13 cellular contexts compared by ENCODE assay signal in genomic region chr4:182243204-182243603, GRCh38. TPM values are rescaled to one million over a fixed set of nuclear protein-coding genes. Genes with fewer than 3 reads are reported as not detected.
DNase-seq lines count a peak whose midpoint lies in the region; ATAC-seq, FAIRE-seq and TF ChIP-seq lines count a peak whose summit lies in the region.
"Not testable (repeated sequence)": the region's sequence is repeated elsewhere in the genome, so short reads cannot be mapped to it uniquely, and the experiment has no call there.
"Had no signal": no experiment of that assay in that cellular context is flagged by ENCODE, and none has a peak within 500 bp of the region (broad histone marks: within the 10 kb centered on the region; RNA-seq: fewer than 3 reads in every experiment).

TENM3 (plus strand) TSS chr4:182243402; CDS start chr4:182324021, 80,619 bp downstream.

- H3K4me3 ChIP-seq in A549; SJCRH30; mesodermal cell (ENCODE audit: extremely low read depth, insufficient read depth, low read length, poor library complexity, severe bottlenecking); testis: not testable (repeated sequence)

- TF ChIP-seq CTCF in A549 (IDR thresholded peaks at IDR 0.05); HFFc6 (IDR thresholded peaks at IDR 0.05); chondrocyte (IDR thresholded peaks at IDR 0.05); progenitor cell of endocrine pancreas (IDR thresholded peaks at IDR 0.05; ENCODE audit: unreplicated experiment); testis (IDR thresholded peaks at IDR 0.05): not testable (repeated sequence)

- FAIRE-seq in A549 (lab: Jason Lieb, UNC), result not testable (repeated sequence)

- intact Hi-C loops in testis (cut with DNase I; ENCODE audit: low total_unique reads), result not testable (repeated sequence)

- H3K4me1 ChIP-seq in A549 (peaks cover 33% of the 10 kb centered on the region), mesodermal cell (ENCODE audit: control insufficient read depth, insufficient read depth, low read length, poor library complexity, severe bottlenecking) (peaks cover 68% of the 10 kb centered on the region)
- not testable (repeated sequence) for H3K4me1 ChIP-seq in SJCRH30, testis

- not testable (repeated sequence) for H3K4me2 ChIP-seq in A549

- CTCF ChIA-PET in A549 (lab: Yijun Ruan, JAX), result not testable (repeated sequence)

- TF ChIP-seq POLR2A in A549 (IDR thresholded peaks at IDR 0.05; ENCODE audit: low read length); testis (IDR thresholded peaks at IDR 0.05): not testable (repeated sequence)

- 85% methylated on average over 8 of the region's 8 CpGs for WGBS in A549 (ENCODE audit: missing lambda C conversion rate)
- 83 to 88% methylated on average over 7 to 8 of the region's 8 CpGs for WGBS in mesodermal cell (ENCODE audit: insufficient coverage in 2 of 2), 2 experiments
- WGBS in testis, 2 donors, result 88 to 93% methylated on average over 8 of the region's 8 CpGs

- H3K27ac ChIP-seq in A549, result peak within 1 kb of the TSS; percentile 35 to 91; a peak in 4 of 6 replicates
- not testable (repeated sequence) for H3K27ac ChIP-seq in SJCRH30, testis
- peak within 1 kb of the TSS; percentile 71 for H3K27ac ChIP-seq in mesodermal cell (ENCODE audit: low read depth, low read length, severe bottlenecking)

- peaks cover 68% of the 10 kb centered on the region for H3K4me1 Mint-ChIP-seq in HFFc6 (ENCODE audit: low read depth)
- peaks cover 63% of the 10 kb centered on the region for H3K4me1 Mint-ChIP-seq in chondrocyte (ENCODE audit: low read depth)
- H3K4me1 Mint-ChIP-seq in progenitor cell of endocrine pancreas (ENCODE audit: low read depth), result not testable (repeated sequence)

- peak within 1 kb of the TSS; percentile 61 for H3K4me3 Mint-ChIP-seq in HFFc6
- H3K4me3 Mint-ChIP-seq in chondrocyte (ENCODE audit: unreplicated experiment); progenitor cell of endocrine pancreas (ENCODE audit: low read depth): not testable (repeated sequence)

- not testable (repeated sequence) for H3K9me3 Mint-ChIP-seq in HFFc6; chondrocyte (ENCODE audit: low read depth); progenitor cell of endocrine pancreas (ENCODE audit: low read depth)

- not testable (repeated sequence) for H3K9me3 ChIP-seq in A549; SJCRH30 (replicated peaks); mesodermal cell (ENCODE audit: control insufficient read depth, low read length); testis

- peak within 1 kb of the TSS; percentile 79 for H3K27ac Mint-ChIP-seq in HFFc6
- not testable (repeated sequence) for H3K27ac Mint-ChIP-seq in chondrocyte (ENCODE audit: unreplicated experiment); progenitor cell of endocrine pancreas

- not testable (repeated sequence) for TF ChIP-seq RAD21 in A549 (conservative IDR thresholded peaks at IDR 0.05 in 1 of 2, IDR thresholded peaks at IDR 0.05 in 1 of 2)

- not testable (repeated sequence) for ATAC-seq in A549

- DNase-seq in A549 (ENCODE audit: low read depth in 1 of 2, low spot score in 1 of 2); HFFc6; SJCRH30; chondrocyte (ENCODE audit: low spot score); glomerular endothelial cell (ENCODE audit: extremely low read depth, low read depth, low spot score); progenitor cell of endocrine pancreas (ENCODE audit: low spot score, unreplicated experiment); testis: not testable (repeated sequence)

- peaks cover 12% of the 10 kb centered on the region for H3K36me3 Mint-ChIP-seq in HFFc6 (ENCODE audit: low read depth)
- H3K36me3 Mint-ChIP-seq in chondrocyte (ENCODE audit: low read depth); progenitor cell of endocrine pancreas (ENCODE audit: insufficient read depth): not testable (repeated sequence)

- POLR2A ChIA-PET in A549 (lab: Yijun Ruan, JAX), result not testable (repeated sequence)

- not testable (repeated sequence) for TF ChIP-seq EP300 in A549 (IDR thresholded peaks at IDR 0.05)

- H3K27me3 ChIP-seq in SJCRH30, testis: not testable (repeated sequence)

- not testable (repeated sequence) for H3K36me3 ChIP-seq in SJCRH30; mesodermal cell (ENCODE audit: control insufficient read depth, insufficient read depth, low read length); testis (ENCODE audit: low read depth, missing control alignments)

- H3K27me3 Mint-ChIP-seq in HFFc6 (ENCODE audit: insufficient read depth); chondrocyte (ENCODE audit: low read depth): not testable (repeated sequence)
- H3K27me3 Mint-ChIP-seq in progenitor cell of endocrine pancreas, result peaks cover 36% of the 10 kb centered on the region

TF ChIP-seq in A549, 52 proteins besides CTCF, POLR2A, EP300 and RAD21:
- peak; percentile 36 for TF ChIP-seq MAFK (IDR thresholded peaks at IDR 0.05; ENCODE audit: partially characterized antibody)

RNA-seq across cellular contexts. Expression of gene TENM3, which starts in this region (rescaled TPM):
- polyA plus RNA-seq in A549 (2011; rRNA removed) (2.4 and 2.6 TPM in 2 replicates), A549 (2017; fragmentation: RNase III; extraction: RNeasy Plus Mini Kit Qiagen cat#74134 plus additional on column Dnase treatment) (4.8 to 7.3 TPM (median 5.7 TPM) in 3 replicates), testis (ENCODE audit: insufficient read depth, low read depth, low replicate concordance) (10.9 TPM)
- polyA plus RNA-seq in A549 (2012; cell fraction: cytosol; rRNA removed), result 0.28 and 0.36 TPM in 2 replicates
- polyA plus RNA-seq in A549 (2012; cell fraction: nucleus; rRNA removed), result 1.2 and 1.7 TPM in 2 replicates
- 8.3 and 9.1 TPM in 2 replicates for polyA minus RNA-seq in A549 (2011; rRNA and poly(A)+ RNA removed)
- total RNA-seq in HFFc6 (2021; fragmentation: NEBNext Ultra II Directional; extraction: Animal tissue kit (Norgen Biotek cat#: 25700)), result 10 to 100 TPM; 31.1 to 52.1 (median 42.0) TPM
- total RNA-seq in SJCRH30 (2014; rRNA removed; shearing (Covaris generic)), result 57.4 and 58.5 TPM in 2 replicates
- total RNA-seq in chondrocyte (87.0 to 135 TPM (median 87.6 TPM) in 3 replicates), glomerular endothelial cell (12.5 and 40.3 TPM in 2 replicates), progenitor cell of endocrine pancreas (40.4 and 51.9 TPM in 2 replicates), testis (10 to 100 TPM; 42.2 to 42.7 TPM)
- polyA plus RNA-seq in mesodermal cell (2013, experiment 1 of 2), result 75.8 TPM
- polyA plus RNA-seq in mesodermal cell (2013, experiment 2 of 2), result 56.1 TPM
- total RNA-seq: activated CD4-positive, alpha-beta memory T cell treated with anti-CD3 and anti-CD28 coated beads for 36 hours; activated naive CD4-positive, alpha-beta T cell treated with anti-CD3 and anti-CD28 coated beads for 36 hours; activated T-helper 1 cell treated with anti-CD3 and anti-CD28 coated beads, Interleukin-12 subunit alpha, Interleukin-12 subunit beta, Interleukin-2, Interleukin-4 antibody, amounts not matched to agents 30 ng/mL and 10 ng/mL and 1 ng/mL, durations not matched to agents 14 hours and 24 hours and 36 hours; CD4-positive, alpha-beta memory T cell; T-helper 17 cell had no signal
- polyA plus RNA-seq: CD4-positive, alpha-beta memory T cell had no signal
